In genomic region chr14:100030441-100031153, GRCh38 we compare ENCODE assay signal across 10 cellular contexts. TPM values are rescaled to one million over a fixed set of nuclear protein-coding genes. Genes with fewer than 3 reads are reported as not detected.
DNase-seq lines count a peak whose midpoint lies in the region; ATAC-seq, FAIRE-seq and TF ChIP-seq lines count a peak whose summit lies in the region.
"Had no signal": no experiment of that assay in that cellular context is flagged by ENCODE, and none has a peak within 500 bp of the region (broad histone marks: within the 10 kb centered on the region; RNA-seq: fewer than 3 reads in every experiment).

No MANE protein-coding gene starts in this region.

- H3K36me3 Mint-ChIP-seq in MCF 10A (ENCODE audit: insufficient read depth, unreplicated experiment), result peaks cover 12% of the 10 kb centered on the region
- H3K36me3 Mint-ChIP-seq in activated T-helper 1 cell treated with anti-CD3 and anti-CD28 coated beads, Interleukin-12 subunit alpha, Interleukin-12 subunit beta, Interleukin-2, Interleukin-4 antibody, amounts not matched to agents 30 ng/mL and 10 ng/mL and 1 ng/mL, durations not matched to agents 14 hours and 24 hours and 36 hours (ENCODE audit: low read depth), result peaks cover 9% of the 10 kb centered on the region

- H3K79me2 ChIP-seq in keratinocyte (ENCODE audit: control insufficient read depth, insufficient read depth, low read length), result no peaks in the 10 kb centered on the region

- peak overlapping the region; percentile 91 for H3K27ac ChIP-seq in keratinocyte (ENCODE audit: control insufficient read depth, insufficient read depth, low read length)
- peak overlapping the region; percentile 56 to 77 (median 63) for H3K27ac ChIP-seq in transverse colon

- peak overlapping the region; percentile 92 for H3K4me3 Mint-ChIP-seq in MCF 10A (ENCODE audit: unreplicated experiment)
- no peak overlapping the region for H3K4me3 Mint-ChIP-seq in activated T-helper 1 cell treated with anti-CD3 and anti-CD28 coated beads, Interleukin-12 subunit alpha, Interleukin-12 subunit beta, Interleukin-2, Interleukin-4 antibody, amounts not matched to agents 30 ng/mL and 10 ng/mL and 1 ng/mL, durations not matched to agents 14 hours and 24 hours and 36 hours
- H3K4me3 Mint-ChIP-seq: nephron had no signal

- no peaks in the 10 kb centered on the region for H3K9me3 ChIP-seq in keratinocyte (ENCODE audit: control insufficient read depth, low read depth, low read length)
- no peaks in the 10 kb centered on the region for H3K9me3 ChIP-seq in transverse colon

- no peak for TF ChIP-seq POLR2A in transverse colon (IDR thresholded peaks at IDR 0.05)

- peak overlapping the region; percentile 88 for H3K27ac Mint-ChIP-seq in MCF 10A (ENCODE audit: low read depth, unreplicated experiment)
- H3K27ac Mint-ChIP-seq in activated T-helper 1 cell treated with anti-CD3 and anti-CD28 coated beads, Interleukin-12 subunit alpha, Interleukin-12 subunit beta, Interleukin-2, Interleukin-4 antibody, amounts not matched to agents 30 ng/mL and 10 ng/mL and 1 ng/mL, durations not matched to agents 14 hours and 24 hours and 36 hours, result no peak overlapping the region

- 61 to 71% methylated on average over 4 to 7 of the region's 7 CpGs for WGBS in transverse colon (ENCODE audit: low coverage in 1 of 2), 2 donors

- no peak for ATAC-seq in HG02763 (IDR thresholded peaks at IDR 0.05; ENCODE audit: unreplicated experiment)

- peak overlapping the region; percentile 88 for H3K4me2 ChIP-seq in keratinocyte (ENCODE audit: control insufficient read depth, extremely low read depth, insufficient read depth, low read depth, low read length)

- TF ChIP-seq CTCF in MCF 10A (IDR thresholded peaks at IDR 0.05; ENCODE audit: unreplicated experiment) (no peak), keratinocyte (optimal IDR thresholded peaks at IDR 0.05 in 1 of 3, IDR thresholded peaks at IDR 0.05 in 1 of 3, conservative IDR thresholded peaks at IDR 0.05 in 1 of 3; ENCODE audit: extremely low read depth in 1 of 3, insufficient read depth in 2 of 3, low read length in 3 of 3) (no peak), transverse colon (IDR thresholded peaks at IDR 0.05) (no peak)

- peak overlapping the region in 2 of 3 experiments; percentile 22 to 41 for H3K4me3 ChIP-seq in keratinocyte (ENCODE audit: control insufficient read depth in 2 of 3, extremely low read depth in 1 of 3, insufficient read depth in 2 of 3, low read depth in 1 of 3, low read length in 3 of 3)
- no peak overlapping the region for H3K4me3 ChIP-seq in transverse colon

- H3K4me1 Mint-ChIP-seq in MCF 10A (ENCODE audit: insufficient read depth, unreplicated experiment), result peaks cover 63% of the 10 kb centered on the region
- H3K4me1 Mint-ChIP-seq in activated T-helper 1 cell treated with anti-CD3 and anti-CD28 coated beads, Interleukin-12 subunit alpha, Interleukin-12 subunit beta, Interleukin-2, Interleukin-4 antibody, amounts not matched to agents 30 ng/mL and 10 ng/mL and 1 ng/mL, durations not matched to agents 14 hours and 24 hours and 36 hours (ENCODE audit: low read depth), result no peaks in the 10 kb centered on the region

- peak; percentile 93 for FAIRE-seq in keratinocyte (lab: Jason Lieb, UNC)
- FAIRE-seq: endometrium had no signal

- H3K36me3 ChIP-seq in keratinocyte (ENCODE audit: control insufficient read depth in 2 of 2, extremely low read depth in 1 of 2, insufficient read depth in 2 of 2, low read length in 2 of 2) (no peaks in the 10 kb centered on the region), transverse colon (no peaks in the 10 kb centered on the region)

- no peaks in the 10 kb centered on the region for H4K20me1 ChIP-seq in keratinocyte (ENCODE audit: control insufficient read depth, extremely low read depth, insufficient read depth, low read length)

- BruUV-seq in MCF 10A (replicated peaks; lab: Mats Ljungman, UMichigan), result no TSS peak

- H3K27me3 Mint-ChIP-seq in MCF 10A (ENCODE audit: insufficient read depth, unreplicated experiment), result no peaks in the 10 kb centered on the region
- peaks cover 1% of the 10 kb centered on the region for H3K27me3 Mint-ChIP-seq in activated T-helper 1 cell treated with anti-CD3 and anti-CD28 coated beads, Interleukin-12 subunit alpha, Interleukin-12 subunit beta, Interleukin-2, Interleukin-4 antibody, amounts not matched to agents 30 ng/mL and 10 ng/mL and 1 ng/mL, durations not matched to agents 14 hours and 24 hours and 36 hours (ENCODE audit: insufficient read depth)

- H3K27me3 ChIP-seq in keratinocyte (ENCODE audit: control insufficient read depth, extremely low read depth, insufficient read depth, low read length) (no peaks in the 10 kb centered on the region), transverse colon (peaks cover 2% of the 10 kb centered on the region)

- no peaks in the 10 kb centered on the region for H3K9me3 Mint-ChIP-seq in MCF 10A (ENCODE audit: unreplicated experiment)
- no peaks in the 10 kb centered on the region for H3K9me3 Mint-ChIP-seq in activated T-helper 1 cell treated with anti-CD3 and anti-CD28 coated beads, Interleukin-12 subunit alpha, Interleukin-12 subunit beta, Interleukin-2, Interleukin-4 antibody, amounts not matched to agents 30 ng/mL and 10 ng/mL and 1 ng/mL, durations not matched to agents 14 hours and 24 hours and 36 hours
- H3K9me3 Mint-ChIP-seq: nephron had no signal

- dilution Hi-C loops in keratinocyte (cut with MboI; ENCODE audit: extremely low pct_ligation_motif_present, low sequenced_read_pairs), result no loop called here

- intact Hi-C loops in MCF 10A (cut with micrococcal nuclease) (loop anchor here (1.0 to 5.0 kb wide), 3 partner anchors 33 to 78 kb away; no protein-coding TSS in a partner anchor), transverse colon (cut with DNase I; ENCODE audit: low total_unique reads) (no loop called here)
- intact Hi-C loops in activated T-helper 1 cell treated with anti-CD3 and anti-CD28 coated beads, Interleukin-12 subunit alpha, Interleukin-12 subunit beta, Interleukin-2, Interleukin-4 antibody, amounts not matched to agents 30 ng/mL and 10 ng/mL and 1 ng/mL, durations not matched to agents 14 hours and 24 hours and 36 hours (cut with micrococcal nuclease), result no loop called here

- peak; percentile 71 for DNase-seq in HS-5 (ENCODE audit: low read depth)
- DNase-seq in MCF 10A (ENCODE audit: unreplicated experiment), result peak; percentile 81
- no peak for DNase-seq in keratinocyte (ENCODE audit: low read depth, low spot score)
- no peak for DNase-seq in transverse colon
- DNase-seq in NCI-H1092 (lab: John Stamatoyannopoulos, UW), result no peak
- DNase-seq in NOMO-1 treated with DMSO at 0.1 percent for 48 hours (lab: John Stamatoyannopoulos, UW; ENCODE audit: unreplicated experiment), result no peak
- DNase-seq in activated T-helper 1 cell treated with anti-CD3 and anti-CD28 coated beads, Interleukin-12 subunit alpha, Interleukin-12 subunit beta, Interleukin-2, Interleukin-4 antibody, amounts not matched to agents 30 ng/mL and 10 ng/mL and 1 ng/mL, durations not matched to agents 14 hours and 24 hours and 36 hours (ENCODE audit: low spot score), result no peak

- no peak overlapping the region for H2AFZ ChIP-seq in keratinocyte (ENCODE audit: control insufficient read depth, low read length)

- POLR2A ChIA-PET in MCF 10A (lab: Yijun Ruan, JAX), result interaction anchor here (0.6 to 4.6 kb wide), 32 partner anchors 10 to 550 kb away, joined by 3 to 40 read pairs (median 7); partner anchors contain the start of genes CCNK and SETD3

- no peak for TF ChIP-seq EP300 in transverse colon (IDR thresholded peaks at IDR 0.05; ENCODE audit: low read depth)

- in situ Hi-C loops in transverse colon (cut with MboI; ENCODE audit: low pct_ligation_motif_present in 1 of 4, low pct_unique_long_range_greater_than_20kb in 1 of 4, low sequenced_read_pairs in 3 of 4), result no loop called here

- no peaks in the 10 kb centered on the region for H3K9me1 ChIP-seq in keratinocyte (ENCODE audit: control insufficient read depth, extremely low read depth, insufficient read depth, low read length)

- H3K4me1 ChIP-seq in keratinocyte (ENCODE audit: control insufficient read depth, extremely low read depth, insufficient read depth, low read length), result peaks cover 41% of the 10 kb centered on the region
- H3K4me1 ChIP-seq in transverse colon, result peaks cover 2 to 31% (median 9%) of the 10 kb centered on the region in 4 donors

- CTCF ChIA-PET in MCF 10A (lab: Yijun Ruan, JAX), result interaction anchor here (0.6 to 6.3 kb wide), 8 partner anchors 13 to 165 kb away, joined by 3 to 38 read pairs (median 5); no protein-coding TSS in a partner anchor

- peak overlapping the region; percentile 74 for H3K9ac ChIP-seq in keratinocyte (ENCODE audit: control insufficient read depth, extremely low read depth, insufficient read depth, low read length)

RNA-seq across cellular contexts. Expression of gene EVL, which starts 34.6 kb away (rescaled TPM):
- total RNA-seq in MCF 10A (2022) (52.5 and 55.4 TPM in 2 replicates), transverse colon (10 to 100 TPM; 22.8 to 86.4 (median 45.2) TPM)
- polyA plus RNA-seq in keratinocyte, result 12.0 to 16.2 TPM (median 13.2 TPM) in 3 replicates
- polyA plus RNA-seq in keratinocyte (2011; ENCODE audit: low read depth), result 32.6 TPM
- polyA plus RNA-seq in keratinocyte (2011; cell fraction: cytosol; rRNA removed), result 9.4 and 13.2 TPM in 2 replicates
- 52.6 and 66.7 TPM in 2 replicates for polyA plus RNA-seq in keratinocyte (2011; cell fraction: nucleus; rRNA removed)
- polyA plus RNA-seq in keratinocyte (2012; ENCODE audit: low replicate concordance), result 13.1 and 17.6 TPM in 2 replicates
- polyA minus RNA-seq in keratinocyte, result 8.2 to 26.8 TPM (median 10.1 TPM) in 3 replicates
- 11.3 TPM for polyA minus RNA-seq in keratinocyte (2011; cell fraction: cytosol; rRNA and poly(A)+ RNA removed)
- polyA minus RNA-seq in keratinocyte (2011; cell fraction: nucleus; rRNA and poly(A)+ RNA removed), result 11.3 and 19.3 TPM in 2 replicates
- 290 and 309 TPM in 2 replicates for total RNA-seq in activated T-helper 1 cell treated with anti-CD3 and anti-CD28 coated beads, Interleukin-12 subunit alpha, Interleukin-12 subunit beta, Interleukin-2, Interleukin-4 antibody, amounts not matched to agents 30 ng/mL and 10 ng/mL and 1 ng/mL, durations not matched to agents 14 hours and 24 hours and 36 hours

Comparison
In these comparisons a context has a peak if more than half of its experiments do, and no peak if none do; other contexts are left out.
1. DNase-seq: peak in HS-5 (single experiment) and MCF 10A (single experiment); none in keratinocyte (single experiment), transverse colon (single experiment), NCI-H1092 (single experiment), NOMO-1 treated with DMSO at 0.1 percent for 48 hours (single experiment) and activated T-helper 1 cell treated with anti-CD3 and anti-CD28 coated beads, Interleukin-12 subunit alpha, Interleukin-12 subunit beta, Interleukin-2, Interleukin-4 antibody, amounts not matched to agents 30 ng/mL and 10 ng/mL and 1 ng/mL, durations not matched to agents 14 hours and 24 hours and 36 hours (single experiment).
2. H3K4me3 ChIP-seq: peak in keratinocyte (2 of 3); none in transverse colon (0 of 4).